ENCODE assay signal across 10 cellular contexts in the genomic region with DNA sequence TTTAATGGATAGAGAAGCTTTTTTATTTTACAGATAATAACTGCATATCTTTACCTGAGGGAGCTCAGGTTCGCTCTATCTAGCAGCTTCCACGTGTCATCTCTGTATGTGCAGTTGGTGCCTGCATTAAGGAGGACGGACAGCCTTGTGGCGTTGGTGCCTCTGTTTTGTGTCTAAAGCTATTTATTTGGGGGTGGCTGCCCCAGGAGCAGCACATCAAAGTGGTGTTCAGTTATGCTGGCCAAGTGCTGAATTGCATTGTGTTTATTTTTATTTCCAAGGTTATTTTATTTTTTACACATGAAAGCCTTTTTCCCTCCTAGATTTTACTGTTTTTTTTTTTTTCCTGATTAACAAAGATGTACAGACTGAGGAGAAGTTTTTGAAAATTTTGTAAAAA. TPM values are rescaled to one million over a fixed set of nuclear protein-coding genes. Genes with fewer than 3 reads are reported as not detected.
A peak's percentile ranks its signal among the peaks of the same experiment; 100 is the strongest.
DNase-seq lines count a peak whose midpoint lies in the region; ATAC-seq lines count a peak whose summit lies in the region.
"Had no signal": no experiment of that assay in that cellular context is flagged by ENCODE, and none has a peak within 500 bp of the region (broad histone marks: within the 10 kb centered on the region; RNA-seq: fewer than 3 reads in every experiment).

No MANE protein-coding gene starts in this region.

- H3K4me1 ChIP-seq in subcutaneous abdominal adipose tissue (ENCODE audit: control insufficient read depth in 5 of 5, insufficient read depth in 5 of 5, low read length in 5 of 5), result peaks cover 0 to 72% (median 42%) of the 10 kb centered on the region in 5 donors

- peak overlapping the region; percentile 20 for H3K27ac ChIP-seq in subcutaneous abdominal adipose tissue (ENCODE audit: low read depth, low read length)

- H3K4me1 Mint-ChIP-seq in activated T-cell treated with anti-CD3 and anti-CD28 coated beads, Interleukin-2, amount 50 U/mL, for 72 hours (ENCODE audit: low read depth), result peaks cover 97% of the 10 kb centered on the region
- H3K4me1 Mint-ChIP-seq in T-helper 17 cell (peaks cover 77% of the 10 kb centered on the region), immature natural killer cell (peaks cover 95 to 98% of the 10 kb centered on the region in 2 donors)

- H3K27me3 ChIP-seq in subcutaneous abdominal adipose tissue (ENCODE audit: control insufficient read depth in 5 of 5, insufficient read depth in 4 of 5, low read length in 5 of 5), result no peaks in the 10 kb centered on the region

- no peak for ATAC-seq in activated T-cell treated with anti-CD3 and anti-CD28 coated beads, Interleukin-2, amount 50 U/mL, for 72 hours (replicated peaks in 1 of 2)
- ATAC-seq in T-helper 17 cell (peak; percentile 3), GM21786 (IDR thresholded peaks at IDR 0.05; ENCODE audit: unreplicated experiment) (no peak)

- no peaks in the 10 kb centered on the region for H3K9me3 Mint-ChIP-seq in activated T-cell treated with anti-CD3 and anti-CD28 coated beads, Interleukin-2, amount 50 U/mL, for 72 hours
- H3K9me3 Mint-ChIP-seq in immature natural killer cell, result no peaks in the 10 kb centered on the region

- no peak overlapping the region for H3K9ac ChIP-seq in subcutaneous abdominal adipose tissue (ENCODE audit: low read length in 5 of 5)

- H3K4me3 ChIP-seq in subcutaneous abdominal adipose tissue (ENCODE audit: low read depth in 1 of 5, low read length in 5 of 5), result no peak overlapping the region
- H3K4me3 ChIP-seq: HAP-1 had no signal

- no peak for DNase-seq in activated T-cell treated with anti-CD3 and anti-CD28 coated beads, Interleukin-2, amount 50 U/mL, for 72 hours
- no peak for DNase-seq in activated T-cell treated with anti-CD3 and anti-CD28 coated beads, Interleukin-2, amount 50 U/mL, for 48 hours
- no peak for DNase-seq in T-helper 17 cell
- peak in 2 of 3 donors; percentile 45 to 52 for DNase-seq in immature natural killer cell
- no peak for DNase-seq in H4 (ENCODE audit: low spot score)
- no peak for DNase-seq in NCI-H510A (lab: John Stamatoyannopoulos, UW)
- DNase-seq: stimulated activated CD4-positive, alpha-beta T cell treated with anti-CD3 and anti-CD28 coated beads, Interleukin-12 subunit alpha, Interleukin-12 subunit beta, amount 100 ng/mL, for 4 hours had no signal

- H3K27me3 Mint-ChIP-seq in activated T-cell treated with anti-CD3 and anti-CD28 coated beads, Interleukin-2, amount 50 U/mL, for 72 hours (ENCODE audit: low read depth), result no peaks in the 10 kb centered on the region
- H3K27me3 Mint-ChIP-seq in T-helper 17 cell, result no peaks in the 10 kb centered on the region
- H3K27me3 Mint-ChIP-seq in immature natural killer cell (ENCODE audit: low read depth in 3 of 3), result peaks cover 8 to 30% (median 20%) of the 10 kb centered on the region in 3 donors

- no peaks in the 10 kb centered on the region for H3K36me3 ChIP-seq in subcutaneous abdominal adipose tissue (ENCODE audit: control insufficient read depth in 5 of 5, insufficient read depth in 5 of 5, low read length in 5 of 5)
- H3K36me3 ChIP-seq: HAP-1 had no signal

- H3K27ac Mint-ChIP-seq in activated T-cell treated with anti-CD3 and anti-CD28 coated beads, Interleukin-2, amount 50 U/mL, for 72 hours, result peak overlapping the region; percentile 96
- H3K27ac Mint-ChIP-seq in T-helper 17 cell, result peak overlapping the region; percentile 100
- H3K27ac Mint-ChIP-seq in immature natural killer cell, result peak overlapping the region; percentile 98 to 100 (median 99)

- peak overlapping the region; percentile 92 to 95 for H3K4me3 Mint-ChIP-seq in activated T-cell treated with anti-CD3 and anti-CD28 coated beads, Interleukin-2, amount 50 U/mL, for 72 hours
- H3K4me3 Mint-ChIP-seq in T-helper 17 cell (peak overlapping the region; percentile 93), immature natural killer cell (peak overlapping the region; percentile 92 to 97 (median 95))

- no peaks in the 10 kb centered on the region for H3K36me3 Mint-ChIP-seq in activated T-cell treated with anti-CD3 and anti-CD28 coated beads, Interleukin-2, amount 50 U/mL, for 72 hours (ENCODE audit: insufficient read depth in 2 of 2)
- H3K36me3 Mint-ChIP-seq in T-helper 17 cell (ENCODE audit: low read depth) (peaks cover 3% of the 10 kb centered on the region), immature natural killer cell (no peaks in the 10 kb centered on the region)

- H3K9me3 ChIP-seq in T-helper 17 cell (ENCODE audit: control insufficient read depth, low read length, poor library complexity, severe bottlenecking) (no peaks in the 10 kb centered on the region), subcutaneous abdominal adipose tissue (ENCODE audit: control insufficient read depth in 5 of 5, low read length in 5 of 5) (no peaks in the 10 kb centered on the region)
- H3K9me3 ChIP-seq: HAP-1 had no signal

RNA-seq across cellular contexts. Expression of gene RASSF3, which starts 59.7 kb away (rescaled TPM):
- 10 to 100 TPM; 40.3 to 42.4 TPM for total RNA-seq in activated T-cell treated with anti-CD3 and anti-CD28 coated beads, Interleukin-2, amount 50 U/mL, for 72 hours
- total RNA-seq in T-helper 17 cell, result 100 to 1,000 TPM; 114 to 116 TPM
- 1 to 10 TPM; 5.2 to 6.2 (median 5.5) TPM for polyA plus RNA-seq in immature natural killer cell
- 7.8 and 9.1 TPM in 2 replicates for total RNA-seq in H4 (2014; rRNA removed; shearing (Covaris generic))

Comparison
In these comparisons a context has a peak if more than half of its experiments do, and no peak if none do; other contexts are left out.
1. DNase-seq: peak in immature natural killer cell (2 of 3); none in activated T-cell treated with anti-CD3 and anti-CD28 coated beads, Interleukin-2, amount 50 U/mL, for 72 hours (0 of 2), activated T-cell treated with anti-CD3 and anti-CD28 coated beads, Interleukin-2, amount 50 U/mL, for 48 hours (0 of 2), T-helper 17 cell (0 of 3), H4 (single experiment) and NCI-H510A (single experiment).
2. Peak in every context shown above with its lines, with median percentiles within 50 percentile points of each other: H3K27ac Mint-ChIP-seq and H3K4me3 Mint-ChIP-seq.